ENCODE assay signal across 1 cellular context in genomic region chr13:98305670-98306069, GRCh38.
TF ChIP-seq lines count a peak whose summit lies in the region.

No MANE protein-coding gene starts in this region.

TF ChIP-seq in WTC11, 78 proteins besides CTCF, POLR2A, EP300 and RAD21 (continued from another document):
- no peak for TF ChIP-seq PREB (CRISPR knock-in tag; IDR thresholded peaks at IDR 0.05; ENCODE audit: borderline replicate concordance)
- TF ChIP-seq ZNF317 (CRISPR knock-in tag; IDR thresholded peaks at IDR 0.05; ENCODE audit: borderline replicate concordance, low read depth): no peak
